26 cellular contexts compared by ENCODE assay signal in genomic region chr18:527136-527535, GRCh38. TPM values are rescaled to one million over a fixed set of nuclear protein-coding genes. Genes with fewer than 3 reads are reported as not detected.
"Had no signal": no experiment of that assay in that cellular context is flagged by ENCODE, and none has a peak within 500 bp of the region (broad histone marks: within the 10 kb centered on the region; RNA-seq: fewer than 3 reads in every experiment).

No MANE protein-coding gene starts in this region.

- H3K36me3 Mint-ChIP-seq: activated CD8-positive, alpha-beta memory T cell treated with anti-CD3 and anti-CD28 coated beads, Interleukin-2, amount 10 ng/mL, durations not matched to agents 7 days and 5 days; naive thymus-derived CD4-positive, alpha-beta T cell; T-cell had no signal

- DNase-seq: activated CD4-positive, alpha-beta T cell treated with anti-CD3 and anti-CD28 coated beads, Interleukin-2, amount 10 ng/mL, durations not matched to agents 7 days and 5 days; activated CD8-positive, alpha-beta memory T cell treated with anti-CD3 and anti-CD28 coated beads, Interleukin-2, amount 10 ng/mL, durations not matched to agents 7 days and 5 days; activated CD8-positive, alpha-beta T cell treated with anti-CD3 and anti-CD28 coated beads for 36 hours; activated effector memory CD4-positive, alpha-beta T cell treated with anti-CD3 and anti-CD28 coated beads, Interleukin-2, amount 50 U/mL, for 16 hours; activated naive CD4-positive, alpha-beta T cell treated with anti-CD3 and anti-CD28 coated beads, Interleukin-2, amount 50 U/mL, for 16 hours; activated T-cell treated with anti-CD3 and anti-CD28 coated beads for 4 hours; cortex of kidney; foreskin melanocyte; glutamatergic neuron; hypothalamus; naive thymus-derived CD4-positive, alpha-beta T cell; stimulated activated CD4-positive, alpha-beta T cell treated with anti-CD3 and anti-CD28 coated beads, Interleukin-4, amount 100 ng/mL, for 24 hours; stimulated activated naive CD4-positive, alpha-beta T cell treated with Interleukin-2 at 50 U/mL for 16 hours; T-cell had no signal

- ATAC-seq: activated CD4-positive, CD25-positive, alpha-beta regulatory T cell treated with anti-CD3 and anti-CD28 coated beads, Interleukin-2, amount 50 U/mL, for 24 hours; activated CD8-positive, alpha-beta memory T cell treated with anti-CD3 and anti-CD28 coated beads, Interleukin-2, amount 10 ng/mL, durations not matched to agents 7 days and 5 days; activated CD8-positive, alpha-beta T cell treated with anti-CD3 and anti-CD28 coated beads for 36 hours; naive thymus-derived CD4-positive, alpha-beta T cell; T-cell had no signal

- H3K27me3 ChIP-seq: ascending aorta, upper lobe of left lung had no signal

- H3K4me3 ChIP-seq: ascending aorta, prostate gland, thoracic aorta, upper lobe of left lung had no signal

- H3K9me3 Mint-ChIP-seq: activated CD4-positive, alpha-beta T cell treated with anti-CD3 and anti-CD28 coated beads, Interleukin-2, amount 10 ng/mL, durations not matched to agents 7 days and 5 days; activated CD8-positive, alpha-beta T cell treated with anti-CD3 and anti-CD28 coated beads for 36 hours; central memory CD8-positive, alpha-beta T cell; T-cell; T-helper 2 cell treated with Interferon-gamma antibody and Interleukin-4, amounts not matched to agents 5 μg/mL and 100 μg/mL, for 36 hours had no signal

- H3K9me3 ChIP-seq: ascending aorta, prostate gland, thoracic aorta, upper lobe of left lung had no signal

- H3K27ac Mint-ChIP-seq: activated CD4-positive, alpha-beta T cell treated with anti-CD3 and anti-CD28 coated beads, Interleukin-2, amount 10 ng/mL, durations not matched to agents 7 days and 5 days; activated CD8-positive, alpha-beta memory T cell treated with anti-CD3 and anti-CD28 coated beads, Interleukin-2, amount 10 ng/mL, durations not matched to agents 7 days and 5 days; activated CD8-positive, alpha-beta T cell treated with anti-CD3 and anti-CD28 coated beads for 36 hours; naive thymus-derived CD4-positive, alpha-beta T cell; T-cell; T-helper 2 cell treated with Interferon-gamma antibody and Interleukin-4, amounts not matched to agents 5 μg/mL and 100 μg/mL, for 36 hours had no signal

- H3K36me3 ChIP-seq: ascending aorta, prostate gland, thoracic aorta, upper lobe of left lung had no signal

- H3K4me3 Mint-ChIP-seq: activated CD4-positive, alpha-beta T cell treated with anti-CD3 and anti-CD28 coated beads, Interleukin-2, amount 10 ng/mL, durations not matched to agents 7 days and 5 days; activated CD8-positive, alpha-beta memory T cell treated with anti-CD3 and anti-CD28 coated beads, Interleukin-2, amount 10 ng/mL, durations not matched to agents 7 days and 5 days; activated CD8-positive, alpha-beta T cell treated with anti-CD3 and anti-CD28 coated beads for 36 hours; central memory CD8-positive, alpha-beta T cell; naive thymus-derived CD4-positive, alpha-beta T cell; T-cell; T-helper 2 cell treated with Interferon-gamma antibody and Interleukin-4, amounts not matched to agents 5 μg/mL and 100 μg/mL, for 36 hours had no signal

- H3K4me1 ChIP-seq: prostate gland had no signal

- H3K27ac ChIP-seq: ascending aorta, prostate gland, thoracic aorta, VCaP had no signal

- H3K4me1 Mint-ChIP-seq: activated CD4-positive, alpha-beta T cell treated with anti-CD3 and anti-CD28 coated beads, Interleukin-2, amount 10 ng/mL, durations not matched to agents 7 days and 5 days; activated CD8-positive, alpha-beta memory T cell treated with anti-CD3 and anti-CD28 coated beads, Interleukin-2, amount 10 ng/mL, durations not matched to agents 7 days and 5 days; central memory CD8-positive, alpha-beta T cell; T-cell had no signal

RNA-seq across cellular contexts. Expression of gene COLEC12, which starts 26.6 kb away (rescaled TPM):
- total RNA-seq: activated CD4-positive, alpha-beta T cell treated with anti-CD3 and anti-CD28 coated beads, Interleukin-2, amount 10 ng/mL, durations not matched to agents 7 days and 5 days; activated CD8-positive, alpha-beta memory T cell treated with anti-CD3 and anti-CD28 coated beads, Interleukin-2, amount 10 ng/mL, durations not matched to agents 7 days and 5 days; activated CD8-positive, alpha-beta T cell treated with anti-CD3 and anti-CD28 coated beads for 36 hours had no signal

RNA-seq across cellular contexts. Expression of gene CETN1, which starts 53.0 kb away (rescaled TPM):
- total RNA-seq: activated CD4-positive, alpha-beta T cell treated with anti-CD3 and anti-CD28 coated beads, Interleukin-2, amount 10 ng/mL, durations not matched to agents 7 days and 5 days; activated CD8-positive, alpha-beta memory T cell treated with anti-CD3 and anti-CD28 coated beads, Interleukin-2, amount 10 ng/mL, durations not matched to agents 7 days and 5 days; activated CD8-positive, alpha-beta T cell treated with anti-CD3 and anti-CD28 coated beads for 36 hours; ascending aorta; epithelial cell of proximal tubule; lower leg skin; mesenteric fat pad; naive thymus-derived CD4-positive, alpha-beta T cell; osteocyte; T-cell; thoracic aorta; upper lobe of left lung had no signal
